In genomic region chr3:110741891-110742290, GRCh38 we compare ENCODE assay signal across 31 cellular contexts.
"Had no signal": no experiment of that assay in that cellular context is flagged by ENCODE, and none has a peak within 500 bp of the region (broad histone marks: within the 10 kb centered on the region; RNA-seq: fewer than 3 reads in every experiment).

No MANE protein-coding gene starts in this region.

- DNase-seq: activated CD4-positive, alpha-beta T cell treated with anti-CD3 and anti-CD28 coated beads, Interleukin-2, amount 10 ng/mL, durations not matched to agents 24 days and 14 days; activated CD4-positive, alpha-beta T cell treated with anti-CD3 and anti-CD28 coated beads, Interleukin-2, amount 50 U/mL, for 4 hours; activated CD8-positive, alpha-beta T cell treated with anti-CD3 and anti-CD28 coated beads for 36 hours; activated effector memory CD4-positive, alpha-beta T cell treated with anti-CD3 and anti-CD28 coated beads, Interleukin-2, amount 50 U/mL, for 16 hours; activated naive CD4-positive, alpha-beta T cell; activated naive CD4-positive, alpha-beta T cell treated with anti-CD3 and anti-CD28 coated beads, Interleukin-2, amount 50 U/mL, for 16 hours; activated naive CD8-positive, alpha-beta T cell treated with anti-CD3 and anti-CD28 coated beads for 36 hours; activated T-cell treated with anti-CD3 and anti-CD28 coated beads, Interleukin-2, amount 50 U/mL, for 1 hour; activated T-cell treated with anti-CD3 and anti-CD28 coated beads, Interleukin-2, amount 50 U/mL, for 72 hours; amniotic stem cell; aorta; brain microvascular endothelial cell; NCI-H1092 treated with DMSO at 0.1 percent for 48 hours; NCI-H1417; NCI-H146; NCI-H187; NCI-H2081; NCI-H2171 treated with DMSO at 0.1 percent for 48 hours; NCI-H2227 treated with DMSO at 0.1 percent for 48 hours; NCI-H446; NCI-H510A treated with DMSO at 0.1 percent for 48 hours; NCI-H526 treated with DMSO at 0.1 percent for 48 hours; NK-92 treated with Interleukin-12 subunit alpha and Interleukin-12 subunit beta, amount 100 ng/mL, for 24 hours; PC-3; Peyer's patch; RPMI8226; SHP77 treated with DMSO at 0.1 percent for 48 hours; T1000 had no signal

- H3K27ac Mint-ChIP-seq: activated CD4-positive, alpha-beta T cell treated with anti-CD3 and anti-CD28 coated beads, Interleukin-2, amount 10 ng/mL, durations not matched to agents 24 days and 14 days; activated CD8-positive, alpha-beta T cell treated with anti-CD3 and anti-CD28 coated beads for 36 hours; activated naive CD8-positive, alpha-beta T cell treated with anti-CD3 and anti-CD28 coated beads for 36 hours; activated T-cell treated with anti-CD3 and anti-CD28 coated beads, Interleukin-2, amount 50 U/mL, for 72 hours; activated T-helper 17 cell treated with anti-CD3 and anti-CD28 coated beads, Interleukin-2, amount 50 U/mL, for 72 hours had no signal

- H3K4me3 ChIP-seq: Peyer's patch, SJSA1 had no signal

- H3K4me3 Mint-ChIP-seq: activated CD4-positive, alpha-beta T cell treated with anti-CD3 and anti-CD28 coated beads, Interleukin-2, amount 10 ng/mL, durations not matched to agents 24 days and 14 days; activated CD8-positive, alpha-beta T cell treated with anti-CD3 and anti-CD28 coated beads for 36 hours; activated naive CD8-positive, alpha-beta T cell treated with anti-CD3 and anti-CD28 coated beads for 36 hours; activated T-cell treated with anti-CD3 and anti-CD28 coated beads, Interleukin-2, amount 50 U/mL, for 72 hours; activated T-helper 17 cell treated with anti-CD3 and anti-CD28 coated beads, Interleukin-2, amount 50 U/mL, for 72 hours; central memory CD8-positive, alpha-beta T cell had no signal

- H3K27me3 ChIP-seq: brain microvascular endothelial cell, Peyer's patch, SJSA1 had no signal

- H3K27ac ChIP-seq: brain microvascular endothelial cell, Peyer's patch, SJSA1 had no signal

- H3K4me1 Mint-ChIP-seq: activated CD4-positive, alpha-beta T cell treated with anti-CD3 and anti-CD28 coated beads, Interleukin-2, amount 10 ng/mL, durations not matched to agents 24 days and 14 days; activated naive CD8-positive, alpha-beta T cell treated with anti-CD3 and anti-CD28 coated beads for 36 hours; activated T-helper 17 cell treated with anti-CD3 and anti-CD28 coated beads, Interleukin-2, amount 50 U/mL, for 72 hours; central memory CD8-positive, alpha-beta T cell had no signal

- H3K27me3 Mint-ChIP-seq: activated CD8-positive, alpha-beta T cell treated with anti-CD3 and anti-CD28 coated beads for 36 hours; activated naive CD8-positive, alpha-beta T cell treated with anti-CD3 and anti-CD28 coated beads for 36 hours; central memory CD8-positive, alpha-beta T cell had no signal

- ATAC-seq: activated CD8-positive, alpha-beta T cell treated with anti-CD3 and anti-CD28 coated beads for 36 hours; activated T-cell treated with anti-CD3 and anti-CD28 coated beads, Interleukin-2, amount 50 U/mL, for 72 hours; activated T-helper 17 cell treated with anti-CD3 and anti-CD28 coated beads, Interleukin-2, amount 50 U/mL, for 72 hours; PC-3 had no signal

- H3K9me3 Mint-ChIP-seq: activated CD4-positive, alpha-beta T cell treated with anti-CD3 and anti-CD28 coated beads, Interleukin-2, amount 10 ng/mL, durations not matched to agents 24 days and 14 days; activated CD8-positive, alpha-beta T cell treated with anti-CD3 and anti-CD28 coated beads for 36 hours; activated naive CD8-positive, alpha-beta T cell treated with anti-CD3 and anti-CD28 coated beads for 36 hours; activated T-helper 17 cell treated with anti-CD3 and anti-CD28 coated beads, Interleukin-2, amount 50 U/mL, for 72 hours; central memory CD8-positive, alpha-beta T cell had no signal

- H3K36me3 Mint-ChIP-seq: activated naive CD8-positive, alpha-beta T cell treated with anti-CD3 and anti-CD28 coated beads for 36 hours had no signal

- H3K9me3 ChIP-seq: Peyer's patch, SJSA1 had no signal

- H3K36me3 ChIP-seq: brain microvascular endothelial cell, Peyer's patch, SJSA1 had no signal

- H3K4me1 ChIP-seq: SJSA1 had no signal
